In the genomic region with DNA sequence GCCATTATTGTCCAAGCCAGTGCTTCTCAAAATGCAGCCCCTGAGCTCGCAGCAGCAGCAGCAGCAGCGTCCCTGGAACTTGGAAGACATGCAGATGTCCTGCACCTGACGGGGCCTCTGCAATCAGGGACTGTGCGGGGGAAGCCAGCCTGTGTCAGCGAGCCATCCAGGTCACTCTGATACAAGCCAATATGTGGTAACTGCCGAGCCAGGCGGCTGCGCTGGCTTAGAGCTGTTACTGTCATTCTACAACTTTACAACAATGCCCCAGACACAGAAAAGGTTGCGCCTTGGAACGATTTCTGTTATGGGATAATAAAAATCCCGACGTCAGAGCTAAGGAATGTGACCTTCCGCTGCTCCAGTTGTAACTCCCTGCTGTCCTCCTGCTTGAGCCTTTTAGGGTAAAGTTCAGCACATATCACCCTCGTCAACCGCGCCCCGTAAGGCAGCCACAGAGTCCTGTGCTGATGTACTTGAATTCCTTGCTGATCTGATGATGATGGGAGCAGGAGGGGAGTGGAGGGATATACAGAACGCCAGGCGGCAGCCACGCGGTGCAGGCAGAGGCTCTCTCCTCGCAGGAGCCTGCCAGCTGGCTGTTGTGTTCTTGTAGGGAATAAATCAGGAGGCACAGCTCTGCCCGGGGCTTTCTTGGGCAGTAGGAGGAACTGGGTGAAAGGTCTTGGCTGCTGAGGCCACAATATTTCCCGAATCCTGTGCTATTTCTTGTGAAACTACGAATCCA, we compare ENCODE assay signal across 1 cellular context.
TF ChIP-seq lines count a peak whose summit lies in the region.

No MANE protein-coding gene starts in this region.

TF ChIP-seq in HEK293, 187 proteins besides CTCF, POLR2A, EP300 and RAD21 (continued from another document and continues in another):
- TF ChIP-seq, protein P1, sequence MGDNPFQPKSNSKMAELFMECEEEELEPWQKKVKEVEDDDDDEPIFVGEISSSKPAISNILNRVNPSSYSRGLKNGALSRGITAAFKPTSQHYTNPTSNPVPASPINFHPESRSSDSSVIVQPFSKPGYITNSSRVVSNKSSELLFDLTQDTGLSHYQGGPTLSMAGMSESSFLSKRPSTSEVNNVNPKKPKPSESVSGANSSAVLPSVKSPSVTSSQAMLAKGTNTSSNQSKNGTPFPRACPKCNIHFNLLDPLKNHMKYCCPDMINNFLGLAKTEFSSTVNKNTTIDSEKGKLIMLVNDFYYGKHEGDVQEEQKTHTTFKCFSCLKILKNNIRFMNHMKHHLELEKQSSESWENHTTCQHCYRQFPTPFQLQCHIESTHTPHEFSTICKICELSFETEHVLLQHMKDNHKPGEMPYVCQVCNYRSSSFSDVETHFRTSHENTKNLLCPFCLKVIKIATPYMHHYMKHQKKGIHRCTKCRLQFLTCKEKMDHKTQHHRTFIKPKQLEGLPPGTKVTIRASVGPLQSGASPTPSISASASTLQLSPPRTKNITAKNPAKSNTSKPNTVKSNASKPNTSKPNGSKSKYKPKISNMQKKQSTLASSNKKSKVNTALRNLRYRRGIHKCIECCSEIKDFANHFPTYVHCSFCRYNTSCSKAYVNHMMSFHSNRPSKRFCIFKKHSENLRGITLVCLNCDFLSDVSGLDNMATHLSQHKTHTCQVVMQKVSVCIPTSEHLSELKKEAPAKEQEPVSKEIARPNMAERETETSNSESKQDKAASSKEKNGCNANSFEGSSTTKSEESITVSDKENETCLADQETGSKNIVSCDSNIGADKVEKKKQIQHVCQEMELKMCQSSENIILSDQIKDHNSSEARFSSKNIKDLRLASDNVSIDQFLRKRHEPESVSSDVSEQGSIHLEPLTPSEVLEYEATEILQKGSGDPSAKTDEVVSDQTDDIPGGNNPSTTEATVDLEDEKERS (tag by site-specific recombination; IDR thresholded peaks at IDR 0.05), result no peak
- no peak for TF ChIP-seq ELK4 (IDR thresholded peaks at IDR 0.05; ENCODE audit: borderline replicate concordance, low read depth, low read length)
- peak; percentile 51; the same call in 1 of the 2 replicates for TF ChIP-seq KLF8 (tag by site-specific recombination; IDR thresholded peaks at IDR 0.05)
- no peak for TF ChIP-seq MYNN (tag by site-specific recombination; IDR thresholded peaks at IDR 0.05; ENCODE audit: borderline replicate concordance)
- no peak for TF ChIP-seq REST (tag by site-specific recombination; IDR thresholded peaks at IDR 0.05)
- 0 out of 2 replicates have a peak, but pooled peaks have one; percentile 51 for TF ChIP-seq PATZ1 (tag by site-specific recombination; IDR thresholded peaks at IDR 0.05)
- no peak for TF ChIP-seq ZNF184 (tag by site-specific recombination; IDR thresholded peaks at IDR 0.05)
- TF ChIP-seq HIC1 (tag by site-specific recombination; IDR thresholded peaks at IDR 0.05), result no peak; the same call in 1 of the 2 replicates
- no peak for TF ChIP-seq ZNF423 (tag by site-specific recombination; IDR thresholded peaks at IDR 0.05)
- TF ChIP-seq ZNF549 (tag by site-specific recombination; IDR thresholded peaks at IDR 0.05), result no peak
- TF ChIP-seq ZNF211 (tag by site-specific recombination; IDR thresholded peaks at IDR 0.05; ENCODE audit: low read depth), result no peak
- no peak for TF ChIP-seq BCL11B (tag by site-specific recombination; IDR thresholded peaks at IDR 0.05; ENCODE audit: low read depth)
- TF ChIP-seq, protein P2, sequence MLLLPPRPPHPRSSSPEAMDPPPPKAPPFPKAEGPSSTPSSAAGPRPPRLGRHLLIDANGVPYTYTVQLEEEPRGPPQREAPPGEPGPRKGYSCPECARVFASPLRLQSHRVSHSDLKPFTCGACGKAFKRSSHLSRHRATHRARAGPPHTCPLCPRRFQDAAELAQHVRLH (tag by site-specific recombination; IDR thresholded peaks at IDR 0.05), result no peak
- TF ChIP-seq, protein P3, sequence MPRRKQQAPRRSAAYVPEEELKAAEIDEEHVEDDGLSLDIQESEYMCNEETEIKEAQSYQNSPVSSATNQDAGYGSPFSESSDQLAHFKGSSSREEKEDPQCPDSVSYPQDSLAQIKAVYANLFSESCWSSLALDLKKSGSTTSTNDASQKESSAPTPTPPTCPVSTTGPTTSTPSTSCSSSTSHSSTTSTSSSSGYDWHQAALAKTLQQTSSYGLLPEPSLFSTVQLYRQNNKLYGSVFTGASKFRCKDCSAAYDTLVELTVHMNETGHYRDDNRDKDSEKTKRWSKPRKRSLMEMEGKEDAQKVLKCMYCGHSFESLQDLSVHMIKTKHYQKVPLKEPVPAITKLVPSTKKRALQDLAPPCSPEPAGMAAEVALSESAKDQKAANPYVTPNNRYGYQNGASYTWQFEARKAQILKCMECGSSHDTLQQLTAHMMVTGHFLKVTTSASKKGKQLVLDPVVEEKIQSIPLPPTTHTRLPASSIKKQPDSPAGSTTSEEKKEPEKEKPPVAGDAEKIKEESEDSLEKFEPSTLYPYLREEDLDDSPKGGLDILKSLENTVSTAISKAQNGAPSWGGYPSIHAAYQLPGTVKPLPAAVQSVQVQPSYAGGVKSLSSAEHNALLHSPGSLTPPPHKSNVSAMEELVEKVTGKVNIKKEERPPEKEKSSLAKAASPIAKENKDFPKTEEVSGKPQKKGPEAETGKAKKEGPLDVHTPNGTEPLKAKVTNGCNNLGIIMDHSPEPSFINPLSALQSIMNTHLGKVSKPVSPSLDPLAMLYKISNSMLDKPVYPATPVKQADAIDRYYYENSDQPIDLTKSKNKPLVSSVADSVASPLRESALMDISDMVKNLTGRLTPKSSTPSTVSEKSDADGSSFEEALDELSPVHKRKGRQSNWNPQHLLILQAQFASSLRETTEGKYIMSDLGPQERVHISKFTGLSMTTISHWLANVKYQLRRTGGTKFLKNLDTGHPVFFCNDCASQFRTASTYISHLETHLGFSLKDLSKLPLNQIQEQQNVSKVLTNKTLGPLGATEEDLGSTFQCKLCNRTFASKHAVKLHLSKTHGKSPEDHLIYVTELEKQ (tag by site-specific recombination; IDR thresholded peaks at IDR 0.05; ENCODE audit: borderline replicate concordance), result peak; percentile 18; the same call in 1 of the 2 replicates
- no peak for TF ChIP-seq ZNF837 (tag by site-specific recombination; IDR thresholded peaks at IDR 0.05)
- no peak for TF ChIP-seq GLI2 (tag by site-specific recombination; IDR thresholded peaks at IDR 0.05; ENCODE audit: borderline replicate concordance, low read depth)
- peak; percentile 78 for TF ChIP-seq ZEB2 (tag by site-specific recombination; IDR thresholded peaks at IDR 0.05)
- TF ChIP-seq PRDM2 (tag by site-specific recombination; IDR thresholded peaks at IDR 0.05; ENCODE audit: borderline replicate concordance), result no peak
- TF ChIP-seq GFI1B (tag by site-specific recombination; IDR thresholded peaks at IDR 0.05), result no peak
- TF ChIP-seq MZF1 (tag by site-specific recombination; IDR thresholded peaks at IDR 0.05; ENCODE audit: borderline replicate concordance), result peak; percentile 88
- TF ChIP-seq ZNF416 (tag by site-specific recombination; IDR thresholded peaks at IDR 0.05), result no peak
- TF ChIP-seq ZNF221 (tag by site-specific recombination; IDR thresholded peaks at IDR 0.05; ENCODE audit: borderline replicate concordance), result no peak
- TF ChIP-seq ZNF140 (tag by site-specific recombination; IDR thresholded peaks at IDR 0.05), result no peak
- peak; percentile 42 for TF ChIP-seq ZBTB21 (tag by site-specific recombination; IDR thresholded peaks at IDR 0.05)
- TF ChIP-seq ZNF792 (tag by site-specific recombination; IDR thresholded peaks at IDR 0.05), result no peak
- no peak for TF ChIP-seq ZNF571 (tag by site-specific recombination; IDR thresholded peaks at IDR 0.05)
- TF ChIP-seq ZBTB8A (tag by site-specific recombination; IDR thresholded peaks at IDR 0.05), result 0 out of 2 replicates have a peak, but pooled peaks have one; percentile 12
- no peak for TF ChIP-seq ZNF777 (tag by site-specific recombination; IDR thresholded peaks at IDR 0.05; ENCODE audit: borderline replicate concordance)
